Comparison of ENCODE assay signal across 1 cellular context in genomic region chr1:229203030-229203751, GRCh38.
TF ChIP-seq lines count a peak whose summit lies in the region.

No MANE protein-coding gene starts in this region.

TF ChIP-seq in HepG2, 621 proteins besides CTCF, POLR2A, EP300 and RAD21 (continued from another document and continues in another):
- TF ChIP-seq MXD1 (CRISPR knock-in tag; IDR thresholded peaks at IDR 0.05) (no peak), AHR (CRISPR knock-in tag; IDR thresholded peaks at IDR 0.05) (no peak), ZNF879 (CRISPR knock-in tag; IDR thresholded peaks at IDR 0.05) (no peak), ZNF687 (CRISPR knock-in tag; IDR thresholded peaks at IDR 0.05) (no peak), THAP7 (CRISPR knock-in tag; IDR thresholded peaks at IDR 0.05) (no peak), SMAD1 (CRISPR knock-in tag; IDR thresholded peaks at IDR 0.05; ENCODE audit: borderline replicate concordance, low read depth) (no peak), HBP1 (CRISPR knock-in tag; IDR thresholded peaks at IDR 0.05; ENCODE audit: low read depth) (no peak), ATF3 (CRISPR knock-in tag; IDR thresholded peaks at IDR 0.05) (no peak), SYNCRIP (IDR thresholded peaks at IDR 0.05; ENCODE audit: insufficient read depth, low read depth, low read length) (no peak), HNF1B (CRISPR knock-in tag; IDR thresholded peaks at IDR 0.05) (peak; percentile 61; the same call in 1 of the 2 replicates), ZNF350 (CRISPR knock-in tag; IDR thresholded peaks at IDR 0.05; ENCODE audit: borderline replicate concordance, low read depth) (peak; percentile 46; the same call in 1 of the 2 replicates), ZNF263 (CRISPR knock-in tag; IDR thresholded peaks at IDR 0.05) (no peak), ZNF577 (CRISPR knock-in tag; IDR thresholded peaks at IDR 0.05; ENCODE audit: borderline replicate concordance, low read depth) (no peak), ARID2 (CRISPR knock-in tag; IDR thresholded peaks at IDR 0.05; ENCODE audit: borderline replicate concordance) (no peak), KAT7 (CRISPR knock-in tag; IDR thresholded peaks at IDR 0.05; ENCODE audit: borderline replicate concordance) (no peak), AHDC1 (CRISPR knock-in tag; IDR thresholded peaks at IDR 0.05; ENCODE audit: borderline replicate concordance) (peak; percentile 52; the same call in 1 of the 2 replicates), JARID2 (CRISPR knock-in tag; IDR thresholded peaks at IDR 0.05; ENCODE audit: insufficient replicate concordance) (no peak), TEAD2 (CRISPR knock-in tag; IDR thresholded peaks at IDR 0.05) (no peak), HNRNPUL1 (IDR thresholded peaks at IDR 0.05; ENCODE audit: low read depth, low read length) (no peak), ZBTB7B (CRISPR knock-in tag; IDR thresholded peaks at IDR 0.05) (no peak), SMARCE1 (IDR thresholded peaks at IDR 0.05; ENCODE audit: borderline replicate concordance) (no peak), ZFP41 (CRISPR knock-in tag; IDR thresholded peaks at IDR 0.05; ENCODE audit: borderline replicate concordance) (no peak), ZBTB34 (CRISPR knock-in tag; IDR thresholded peaks at IDR 0.05) (no peak), SIN3B (IDR thresholded peaks at IDR 0.05; ENCODE audit: low read length) (no peak), RFXANK (CRISPR knock-in tag; IDR thresholded peaks at IDR 0.05) (no peak), ZNF782 (CRISPR knock-in tag; IDR thresholded peaks at IDR 0.05; ENCODE audit: borderline replicate concordance) (no peak; the same call in 1 of the 2 replicates), IKZF1 (IDR thresholded peaks at IDR 0.05) (no peak), MXI1 (IDR thresholded peaks at IDR 0.05; ENCODE audit: borderline replicate concordance, low read depth, low read length) (0 out of 3 replicates have a peak, but pooled peaks have one; percentile 23), ZNF788 (CRISPR knock-in tag; IDR thresholded peaks at IDR 0.05; ENCODE audit: borderline replicate concordance) (peak; percentile 30; the same call in 1 of the 2 replicates), ZMYM3 (CRISPR knock-in tag; IDR thresholded peaks at IDR 0.05) (peak; percentile 81), ZNF12 (CRISPR knock-in tag; IDR thresholded peaks at IDR 0.05) (no peak), ZBTB10 (CRISPR knock-in tag; IDR thresholded peaks at IDR 0.05; ENCODE audit: borderline replicate concordance) (peak; percentile 22; the same call in 1 of the 2 replicates), SPEN (CRISPR knock-in tag; IDR thresholded peaks at IDR 0.05; ENCODE audit: low read depth) (no peak), ZNF501 (CRISPR knock-in tag; IDR thresholded peaks at IDR 0.05) (peak; percentile 70), GTF2F1 (IDR thresholded peaks at IDR 0.05; ENCODE audit: low read length) (no peak), CREBL2 (CRISPR knock-in tag; IDR thresholded peaks at IDR 0.05; ENCODE audit: borderline replicate concordance) (no peak), GZF1 (CRISPR knock-in tag; IDR thresholded peaks at IDR 0.05) (no peak), ZNF160 (CRISPR knock-in tag; IDR thresholded peaks at IDR 0.05) (peak; percentile 56; the same call in 1 of the 2 replicates), ATF6 (CRISPR knock-in tag; conservative IDR thresholded peaks at IDR 0.05) (no peak), ELF4 (CRISPR knock-in tag; IDR thresholded peaks at IDR 0.05; ENCODE audit: borderline replicate concordance) (no peak), ZSCAN31 (CRISPR knock-in tag; IDR thresholded peaks at IDR 0.05; ENCODE audit: low read depth) (0 out of 2 replicates have a peak, but pooled peaks have one; percentile 44)
